In the genomic region with DNA sequence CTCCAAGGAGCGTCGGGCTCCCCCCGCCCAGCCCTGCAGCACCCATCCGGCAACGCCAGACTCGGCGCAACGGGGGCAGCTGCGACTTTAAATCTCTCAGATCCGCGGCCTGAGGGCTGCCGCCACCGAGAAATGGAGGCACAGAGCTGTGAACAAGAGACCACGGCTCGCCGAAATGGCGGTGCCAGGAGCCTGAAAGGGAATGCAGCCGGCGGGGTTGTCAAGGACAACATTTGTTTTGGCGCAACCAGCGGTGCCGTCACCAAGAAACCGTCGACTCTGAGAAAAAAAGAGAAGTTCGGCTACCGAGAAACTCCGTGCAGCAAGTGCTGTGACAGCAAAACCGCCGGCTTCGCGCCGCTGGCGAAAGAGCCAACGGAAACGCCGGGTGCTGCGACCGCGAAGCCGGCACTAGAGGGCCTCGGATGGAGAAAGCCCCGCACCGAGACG, we compare ENCODE assay signal across 8 cellular contexts. TPM values are rescaled to one million over a fixed set of nuclear protein-coding genes. Genes with fewer than 3 reads are reported as not detected.
A peak's percentile ranks its signal among the peaks of the same experiment; 100 is the strongest.
DNase-seq lines count a peak whose midpoint lies in the region; ATAC-seq and TF ChIP-seq lines count a peak whose summit lies in the region.

No MANE protein-coding gene starts in this region.

- peak overlapping the region; percentile 94 for H3K27ac Mint-ChIP-seq in activated CD4-positive, alpha-beta T cell treated with anti-CD3 and anti-CD28 coated beads for 36 hours

- H3K27me3 ChIP-seq in A673 (replicated peaks; ENCODE audit: insufficient read depth, low read depth, low read length, poor library complexity), result no peaks in the 10 kb centered on the region

- no TSS peak for BruUV-seq in A673 (replicated peaks; lab: Mats Ljungman, UMichigan)

- peaks cover 9% of the 10 kb centered on the region for H3K36me3 Mint-ChIP-seq in activated CD4-positive, alpha-beta T cell treated with anti-CD3 and anti-CD28 coated beads for 36 hours (ENCODE audit: low read depth)

- H3K4me3 Mint-ChIP-seq in activated CD4-positive, alpha-beta T cell treated with anti-CD3 and anti-CD28 coated beads for 36 hours, result peak overlapping the region; percentile 81

- no peaks in the 10 kb centered on the region for H3K9me3 Mint-ChIP-seq in activated CD4-positive, alpha-beta T cell treated with anti-CD3 and anti-CD28 coated beads for 36 hours (ENCODE audit: low read depth)

- POLR2A ChIA-PET in A673 (lab: Charles Lee; ENCODE audit: low non-redundant PET), result no interaction called here
- POLR2A ChIA-PET in activated CD4-positive, alpha-beta T cell treated with anti-CD3 and anti-CD28 coated beads for 36 hours (lab: Charles Lee), result interaction anchor here (0.6 to 2.8 kb wide), 8 partner anchors 19 to 442 kb away, joined by 3 to 23 read pairs (median 10); partner anchors contain the start of gene TMEM267

- no peaks in the 10 kb centered on the region for H3K4me1 ChIP-seq in A673 (ENCODE audit: insufficient read depth, low read length, poor library complexity, severe bottlenecking)

- no peak for DNase-seq in A673 (ENCODE audit: low spot score)
- peak; percentile 86 for DNase-seq in NCI-H2227 (lab: John Stamatoyannopoulos, UW; ENCODE audit: unreplicated experiment)
- peak; percentile 87 for DNase-seq in activated CD4-positive, alpha-beta T cell treated with anti-CD3 and anti-CD28 coated beads for 36 hours
- peak; percentile 78 for DNase-seq in dermis blood vessel endothelial cell
- DNase-seq in lung microvascular endothelial cell (ENCODE audit: low read depth in 2 of 2), result peak; percentile 75 to 78
- peak; percentile 40 for DNase-seq in stimulated activated CD8-positive, alpha-beta memory T cell treated with anti-CD3 and anti-CD28 coated beads, Interleukin-15, amount 100 ng/mL, for 24 hours (ENCODE audit: low read depth)

- TF ChIP-seq CTCF in A673 (conservative IDR thresholded peaks at IDR 0.05; ENCODE audit: low read depth, low read length), result peak; percentile 35

- peak overlapping the region; percentile 88 for H3K27ac ChIP-seq in A673 (ENCODE audit: low read depth, low read length, poor library complexity, severe bottlenecking)

- ATAC-seq in GM18517 (IDR thresholded peaks at IDR 0.05; ENCODE audit: unreplicated experiment) (peak; percentile 18), HG03060 (IDR thresholded peaks at IDR 0.05; ENCODE audit: low read depth, unreplicated experiment) (peak; percentile 18)
- ATAC-seq in activated CD4-positive, alpha-beta T cell treated with anti-CD3 and anti-CD28 coated beads for 36 hours, result peak; percentile 3

- H3K27me3 Mint-ChIP-seq in activated CD4-positive, alpha-beta T cell treated with anti-CD3 and anti-CD28 coated beads for 36 hours, result no peaks in the 10 kb centered on the region

- CTCF ChIA-PET in A673 (lab: Charles Lee), result interaction anchor here (1.4 to 3.2 kb wide), 5 partner anchors 22 to 133 kb away, joined by 3 to 10 read pairs (median 7); no protein-coding TSS in a partner anchor
- CTCF ChIA-PET in activated CD4-positive, alpha-beta T cell treated with anti-CD3 and anti-CD28 coated beads for 36 hours (lab: Charles Lee), result interaction anchor here (0.6 to 8.1 kb wide), 25 partner anchors 8 to 442 kb away, joined by 3 to 158 read pairs (median 8); partner anchors contain the start of genes TMEM267 and ZNF131

- no peaks in the 10 kb centered on the region for H3K9me3 ChIP-seq in A673 (ENCODE audit: low read depth, low read length, poor library complexity, severe bottlenecking)

- H3K4me1 Mint-ChIP-seq in activated CD4-positive, alpha-beta T cell treated with anti-CD3 and anti-CD28 coated beads for 36 hours, result peaks cover 30% of the 10 kb centered on the region

- no peaks in the 10 kb centered on the region for H3K36me3 ChIP-seq in A673 (ENCODE audit: insufficient read depth, low read length, poor library complexity, severe bottlenecking)

- peak overlapping the region; percentile 62 for H3K4me3 ChIP-seq in A673 (ENCODE audit: low read depth, low read length, poor library complexity, severe bottlenecking)

- intact Hi-C loops in A673 (cut with micrococcal nuclease; ENCODE audit: unreplicated experiment), result loop anchor here (1.0 kb wide), 2 partner anchors 22 to 79 kb away; no protein-coding TSS in a partner anchor
- intact Hi-C loops in activated CD4-positive, alpha-beta T cell treated with anti-CD3 and anti-CD28 coated beads for 36 hours (cut with DNase I, micrococcal nuclease), result loop anchor here in 1 of 2 experiments (1.0 to 10.0 kb wide), 8 partner anchors 23 to 1297 kb away; partner anchors contain the start of genes C5orf34, CCDC152, FBXO4 and HMGCS1

RNA-seq across cellular contexts. Expression of gene ANXA2R, which starts 2.1 kb away (rescaled TPM):
- 1.4 and 1.9 TPM in 2 replicates for total RNA-seq in A673 (2021)
- total RNA-seq in activated CD4-positive, alpha-beta T cell treated with anti-CD3 and anti-CD28 coated beads for 36 hours, result 1 to 10 TPM; 3.2 to 4.6 TPM
- 7.7 and 7.8 TPM in 2 replicates for total RNA-seq in dermis blood vessel endothelial cell
- 6.5 and 7.2 TPM in 2 replicates for total RNA-seq in lung microvascular endothelial cell
